ENCODE assay signal across 1 cellular context in the genomic region with DNA sequence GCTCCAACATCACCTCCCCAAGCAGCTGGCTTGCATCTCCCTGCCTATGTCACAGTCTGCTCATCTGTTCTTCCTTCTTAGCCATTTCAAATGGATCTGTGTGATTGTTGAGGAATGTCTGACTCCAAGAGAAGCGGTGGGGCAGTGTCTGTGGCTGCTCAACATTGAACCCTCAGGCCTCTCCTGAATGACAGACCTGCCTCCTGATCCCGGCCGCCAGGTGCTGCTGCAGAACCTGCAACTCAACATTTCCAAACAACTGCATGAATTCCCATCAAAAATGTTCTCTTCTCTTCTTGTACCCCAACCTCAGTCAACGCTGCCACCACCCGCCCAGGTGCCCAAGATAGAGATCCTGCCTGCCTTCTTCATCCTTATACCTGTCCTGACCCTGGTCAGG.
TF ChIP-seq lines count a peak whose summit lies in the region.

No MANE protein-coding gene starts in this region.

TF ChIP-seq in K562, 482 proteins besides CTCF, POLR2A, EP300 and RAD21 (continued from another document):
- TF ChIP-seq, protein P1, sequence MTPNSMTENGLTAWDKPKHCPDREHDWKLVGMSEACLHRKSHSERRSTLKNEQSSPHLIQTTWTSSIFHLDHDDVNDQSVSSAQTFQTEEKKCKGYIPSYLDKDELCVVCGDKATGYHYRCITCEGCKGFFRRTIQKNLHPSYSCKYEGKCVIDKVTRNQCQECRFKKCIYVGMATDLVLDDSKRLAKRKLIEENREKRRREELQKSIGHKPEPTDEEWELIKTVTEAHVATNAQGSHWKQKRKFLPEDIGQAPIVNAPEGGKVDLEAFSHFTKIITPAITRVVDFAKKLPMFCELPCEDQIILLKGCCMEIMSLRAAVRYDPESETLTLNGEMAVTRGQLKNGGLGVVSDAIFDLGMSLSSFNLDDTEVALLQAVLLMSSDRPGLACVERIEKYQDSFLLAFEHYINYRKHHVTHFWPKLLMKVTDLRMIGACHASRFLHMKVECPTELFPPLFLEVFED (CRISPR knock-in tag; conservative IDR thresholded peaks at IDR 0.05), result no peak
- TF ChIP-seq, protein P2, sequence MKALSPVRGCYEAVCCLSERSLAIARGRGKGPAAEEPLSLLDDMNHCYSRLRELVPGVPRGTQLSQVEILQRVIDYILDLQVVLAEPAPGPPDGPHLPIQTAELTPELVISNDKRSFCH (CRISPR knock-in tag; IDR thresholded peaks at IDR 0.05), result no peak
- TF ChIP-seq, protein P2 (tag; IDR thresholded peaks at IDR 0.05), result no peak
- TF ChIP-seq, protein P3, sequence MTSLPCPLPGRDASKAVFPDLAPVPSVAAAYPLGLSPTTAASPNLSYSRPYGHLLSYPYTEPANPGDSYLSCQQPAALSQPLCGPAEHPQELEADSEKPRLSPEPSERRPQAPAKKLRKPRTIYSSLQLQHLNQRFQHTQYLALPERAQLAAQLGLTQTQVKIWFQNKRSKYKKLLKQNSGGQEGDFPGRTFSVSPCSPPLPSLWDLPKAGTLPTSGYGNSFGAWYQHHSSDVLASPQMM (CRISPR knock-in tag; IDR thresholded peaks at IDR 0.05), result no peak
- no peak for TF ChIP-seq MECOM (CRISPR knock-in tag; IDR thresholded peaks at IDR 0.05)
- no peak for TF ChIP-seq SLC30A9 (CRISPR knock-in tag; IDR thresholded peaks at IDR 0.05)
- TF ChIP-seq SMARCC2 (IDR thresholded peaks at IDR 0.05; ENCODE audit: low read depth), result no peak
- TF ChIP-seq MAFF (IDR thresholded peaks at IDR 0.05; ENCODE audit: low read length), result no peak
- TF ChIP-seq MCM2 (IDR thresholded peaks at IDR 0.05; ENCODE audit: low read depth), result no peak
- no peak for TF ChIP-seq ZFPM2 (CRISPR knock-in tag; IDR thresholded peaks at IDR 0.05)
- no peak for TF ChIP-seq ZNF324 (CRISPR knock-in tag; IDR thresholded peaks at IDR 0.05)
TF ChIP-seq in K562: peak in this region for 0.
